In the genomic region with DNA sequence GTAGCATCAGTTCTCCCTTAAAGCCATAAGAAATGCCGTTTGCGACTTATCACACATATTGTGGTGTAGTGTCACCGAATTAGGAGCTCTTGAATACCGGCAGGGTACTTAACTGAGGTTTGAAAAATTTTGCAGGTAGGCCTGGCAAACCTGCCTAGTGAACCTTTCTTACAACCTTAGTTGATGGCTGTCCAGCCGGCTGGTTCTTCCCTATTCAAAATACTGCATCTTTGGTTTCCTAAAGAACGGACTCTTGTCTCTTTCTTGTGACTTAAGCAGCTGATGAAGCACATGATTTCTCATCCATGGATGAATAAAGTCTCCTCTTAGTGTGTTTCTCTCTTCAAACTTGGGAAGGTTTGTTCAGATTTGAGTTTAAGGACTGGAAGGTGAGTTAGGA, we compare ENCODE assay signal across 9 cellular contexts. TPM values are rescaled to one million over a fixed set of nuclear protein-coding genes. Genes with fewer than 3 reads are reported as not detected.
DNase-seq lines count a peak whose midpoint lies in the region; ATAC-seq, FAIRE-seq and TF ChIP-seq lines count a peak whose summit lies in the region.
"Had no signal": no experiment of that assay in that cellular context is flagged by ENCODE, and none has a peak within 500 bp of the region (broad histone marks: within the 10 kb centered on the region; RNA-seq: fewer than 3 reads in every experiment).

No MANE protein-coding gene starts in this region.

- H3K9me3 ChIP-seq in astrocyte (ENCODE audit: insufficient read depth, low read depth, low read length) (no peaks in the 10 kb centered on the region), liver (ENCODE audit: control insufficient read depth in 4 of 4, low read length in 3 of 4) (no peaks in the 10 kb centered on the region), thymus (ENCODE audit: control insufficient read depth) (no peaks in the 10 kb centered on the region)

- H4K20me1 ChIP-seq in astrocyte (ENCODE audit: insufficient read depth, low read length) = peaks cover 63% of the 10 kb centered on the region

- H3K4me1 Mint-ChIP-seq in activated CD8-positive, alpha-beta memory T cell treated with anti-CD3 and anti-CD28 coated beads, Interleukin-2, amount 10 ng/mL, durations not matched to agents 7 days and 5 days = peaks cover 53% of the 10 kb centered on the region
- peaks cover 30% of the 10 kb centered on the region for H3K4me1 Mint-ChIP-seq in astrocyte (ENCODE audit: low read depth, unreplicated experiment)

- peaks cover 28% of the 10 kb centered on the region for H3K36me3 Mint-ChIP-seq in activated CD8-positive, alpha-beta memory T cell treated with anti-CD3 and anti-CD28 coated beads, Interleukin-2, amount 10 ng/mL, durations not matched to agents 7 days and 5 days
- peaks cover 3% of the 10 kb centered on the region for H3K36me3 Mint-ChIP-seq in astrocyte (ENCODE audit: low read depth, unreplicated experiment)

- no peak overlapping the region for H2AFZ ChIP-seq in astrocyte (ENCODE audit: low read depth, low read length)

- H3K4me2 ChIP-seq in astrocyte (ENCODE audit: low read length) = peak overlapping the region; percentile 95

- H3K9ac ChIP-seq in astrocyte (ENCODE audit: low read length) = peak overlapping the region; percentile 99
- peak overlapping the region; percentile 79 to 90 for H3K9ac ChIP-seq in liver (ENCODE audit: low read depth in 1 of 2, low read length in 2 of 2)

- no peaks in the 10 kb centered on the region for H3K9me3 Mint-ChIP-seq in activated CD8-positive, alpha-beta memory T cell treated with anti-CD3 and anti-CD28 coated beads, Interleukin-2, amount 10 ng/mL, durations not matched to agents 7 days and 5 days (ENCODE audit: low read depth)
- no peaks in the 10 kb centered on the region for H3K9me3 Mint-ChIP-seq in astrocyte (ENCODE audit: unreplicated experiment)

- H3K4me1 ChIP-seq in astrocyte (ENCODE audit: insufficient read depth, low read length) = peaks cover 10% of the 10 kb centered on the region
- peaks cover 2 to 40% (median 33%) of the 10 kb centered on the region in 4 donors for H3K4me1 ChIP-seq in liver (ENCODE audit: control insufficient read depth in 4 of 4, insufficient read depth in 4 of 4, low read length in 3 of 4)
- peaks cover 8% of the 10 kb centered on the region for H3K4me1 ChIP-seq in thymus (ENCODE audit: control insufficient read depth, insufficient read depth, low read length)

- WGBS in liver = 29% methylated on average over 6 of the region's 6 CpGs
- 66% methylated on average over 6 of the region's 6 CpGs for WGBS in thymus

- H3K79me2 ChIP-seq in astrocyte (ENCODE audit: insufficient read depth, low read length) = peaks cover 71% of the 10 kb centered on the region

- FAIRE-seq in astrocyte (lab: Jason Lieb, UNC) (no peak), RCC 7860 (lab: Jason Lieb, UNC) (no peak)

- no peaks in the 10 kb centered on the region for H3K27me3 Mint-ChIP-seq in activated CD8-positive, alpha-beta memory T cell treated with anti-CD3 and anti-CD28 coated beads, Interleukin-2, amount 10 ng/mL, durations not matched to agents 7 days and 5 days
- H3K27me3 Mint-ChIP-seq in astrocyte (ENCODE audit: low read depth, unreplicated experiment) = no peaks in the 10 kb centered on the region

- H3K27ac Mint-ChIP-seq in activated CD8-positive, alpha-beta memory T cell treated with anti-CD3 and anti-CD28 coated beads, Interleukin-2, amount 10 ng/mL, durations not matched to agents 7 days and 5 days = peak overlapping the region; percentile 26
- H3K27ac Mint-ChIP-seq in astrocyte (ENCODE audit: unreplicated experiment) = peak overlapping the region; percentile 45

- CTCF ChIA-PET in activated CD8-positive, alpha-beta memory T cell treated with anti-CD3 and anti-CD28 coated beads, Interleukin-2, amount 10 ng/mL, durations not matched to agents 7 days and 5 days (lab: Charles Lee) = interaction anchor here (0.8 to 1.2 kb wide), 4 partner anchors 27 to 118 kb away, joined by 3 to 4 read pairs (median 3); no protein-coding TSS in a partner anchor

- ATAC-seq in activated CD8-positive, alpha-beta memory T cell treated with anti-CD3 and anti-CD28 coated beads, Interleukin-2, amount 10 ng/mL, durations not matched to agents 7 days and 5 days = no peak

- H3K4me3 ChIP-seq in astrocyte (ENCODE audit: insufficient read depth, low read depth, low read length) (peak overlapping the region; percentile 83), liver (ENCODE audit: low read depth in 1 of 3, low read length in 3 of 3) (peak overlapping the region; percentile 85 to 89 (median 88)), thymus (ENCODE audit: low read length) (peak overlapping the region; percentile 100)

- DNase-seq in activated CD8-positive, alpha-beta memory T cell treated with anti-CD3 and anti-CD28 coated beads, Interleukin-2, amount 10 ng/mL, durations not matched to agents 7 days and 5 days = no peak
- DNase-seq in activated CD8-positive, alpha-beta memory T cell treated with anti-CD3 and anti-CD28 coated beads, Interleukin-2, amount 50 U/mL, for 48 hours = no peak
- DNase-seq in astrocyte (ENCODE audit: low read depth) = no peak
- no peak for DNase-seq in GM03348 (ENCODE audit: low spot score)
- DNase-seq in RCC 7860 (ENCODE audit: low spot score) = no peak
- no peak for DNase-seq in NCI-H510A treated with DMSO at 0.1 percent for 48 hours (lab: John Stamatoyannopoulos, UW)
- DNase-seq: stimulated activated CD8-positive, alpha-beta memory T cell treated with anti-CD3 and anti-CD28 coated beads, Interleukin-4, amount 100 ng/mL, for 48 hours had no signal

- no peak for TF ChIP-seq RAD21 in liver (IDR thresholded peaks at IDR 0.05)

- H3K27ac ChIP-seq in astrocyte (ENCODE audit: low read depth, low read length) (peak overlapping the region; percentile 98), liver (ENCODE audit: low read depth in 1 of 2, low read length in 2 of 2) (peak overlapping the region; percentile 95 to 96), thymus (ENCODE audit: low read depth) (no peak overlapping the region)

- TF ChIP-seq CTCF in astrocyte (IDR thresholded peaks at IDR 0.05; ENCODE audit: insufficient read depth, low read depth, low read length) = no peak
- TF ChIP-seq CTCF in liver (IDR thresholded peaks at IDR 0.05; ENCODE audit: low read depth, low read length, missing input control) = no peak

- H3K27me3 ChIP-seq in astrocyte (ENCODE audit: insufficient read depth, low read length) (no peaks in the 10 kb centered on the region), liver (ENCODE audit: control insufficient read depth in 4 of 4, insufficient read depth in 4 of 4, low read length in 3 of 4) (no peaks in the 10 kb centered on the region), thymus (ENCODE audit: control insufficient read depth, insufficient read depth) (no peaks in the 10 kb centered on the region)

- H3K4me3 Mint-ChIP-seq in activated CD8-positive, alpha-beta memory T cell treated with anti-CD3 and anti-CD28 coated beads, Interleukin-2, amount 10 ng/mL, durations not matched to agents 7 days and 5 days = peak overlapping the region; percentile 82
- H3K4me3 Mint-ChIP-seq in astrocyte (ENCODE audit: unreplicated experiment) = peak overlapping the region; percentile 95

- H3K36me3 ChIP-seq in astrocyte (ENCODE audit: insufficient read depth, low read length) = no peaks in the 10 kb centered on the region
- H3K36me3 ChIP-seq in liver (ENCODE audit: control insufficient read depth in 4 of 4, insufficient read depth in 3 of 4, low read depth in 1 of 4, low read length in 3 of 4) = no peaks in the 10 kb centered on the region
- H3K36me3 ChIP-seq in thymus (ENCODE audit: control insufficient read depth, insufficient read depth) = peaks cover 4% of the 10 kb centered on the region

TF ChIP-seq in liver, 16 proteins besides CTCF, POLR2A, EP300 and RAD21:
- TF ChIP-seq, protein P1, sequence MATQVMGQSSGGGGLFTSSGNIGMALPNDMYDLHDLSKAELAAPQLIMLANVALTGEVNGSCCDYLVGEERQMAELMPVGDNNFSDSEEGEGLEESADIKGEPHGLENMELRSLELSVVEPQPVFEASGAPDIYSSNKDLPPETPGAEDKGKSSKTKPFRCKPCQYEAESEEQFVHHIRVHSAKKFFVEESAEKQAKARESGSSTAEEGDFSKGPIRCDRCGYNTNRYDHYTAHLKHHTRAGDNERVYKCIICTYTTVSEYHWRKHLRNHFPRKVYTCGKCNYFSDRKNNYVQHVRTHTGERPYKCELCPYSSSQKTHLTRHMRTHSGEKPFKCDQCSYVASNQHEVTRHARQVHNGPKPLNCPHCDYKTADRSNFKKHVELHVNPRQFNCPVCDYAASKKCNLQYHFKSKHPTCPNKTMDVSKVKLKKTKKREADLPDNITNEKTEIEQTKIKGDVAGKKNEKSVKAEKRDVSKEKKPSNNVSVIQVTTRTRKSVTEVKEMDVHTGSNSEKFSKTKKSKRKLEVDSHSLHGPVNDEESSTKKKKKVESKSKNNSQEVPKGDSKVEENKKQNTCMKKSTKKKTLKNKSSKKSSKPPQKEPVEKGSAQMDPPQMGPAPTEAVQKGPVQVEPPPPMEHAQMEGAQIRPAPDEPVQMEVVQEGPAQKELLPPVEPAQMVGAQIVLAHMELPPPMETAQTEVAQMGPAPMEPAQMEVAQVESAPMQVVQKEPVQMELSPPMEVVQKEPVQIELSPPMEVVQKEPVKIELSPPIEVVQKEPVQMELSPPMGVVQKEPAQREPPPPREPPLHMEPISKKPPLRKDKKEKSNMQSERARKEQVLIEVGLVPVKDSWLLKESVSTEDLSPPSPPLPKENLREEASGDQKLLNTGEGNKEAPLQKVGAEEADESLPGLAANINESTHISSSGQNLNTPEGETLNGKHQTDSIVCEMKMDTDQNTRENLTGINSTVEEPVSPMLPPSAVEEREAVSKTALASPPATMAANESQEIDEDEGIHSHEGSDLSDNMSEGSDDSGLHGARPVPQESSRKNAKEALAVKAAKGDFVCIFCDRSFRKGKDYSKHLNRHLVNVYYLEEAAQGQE (IDR thresholded peaks at IDR 0.05) = peak; percentile 82
- TF ChIP-seq, protein P2, sequence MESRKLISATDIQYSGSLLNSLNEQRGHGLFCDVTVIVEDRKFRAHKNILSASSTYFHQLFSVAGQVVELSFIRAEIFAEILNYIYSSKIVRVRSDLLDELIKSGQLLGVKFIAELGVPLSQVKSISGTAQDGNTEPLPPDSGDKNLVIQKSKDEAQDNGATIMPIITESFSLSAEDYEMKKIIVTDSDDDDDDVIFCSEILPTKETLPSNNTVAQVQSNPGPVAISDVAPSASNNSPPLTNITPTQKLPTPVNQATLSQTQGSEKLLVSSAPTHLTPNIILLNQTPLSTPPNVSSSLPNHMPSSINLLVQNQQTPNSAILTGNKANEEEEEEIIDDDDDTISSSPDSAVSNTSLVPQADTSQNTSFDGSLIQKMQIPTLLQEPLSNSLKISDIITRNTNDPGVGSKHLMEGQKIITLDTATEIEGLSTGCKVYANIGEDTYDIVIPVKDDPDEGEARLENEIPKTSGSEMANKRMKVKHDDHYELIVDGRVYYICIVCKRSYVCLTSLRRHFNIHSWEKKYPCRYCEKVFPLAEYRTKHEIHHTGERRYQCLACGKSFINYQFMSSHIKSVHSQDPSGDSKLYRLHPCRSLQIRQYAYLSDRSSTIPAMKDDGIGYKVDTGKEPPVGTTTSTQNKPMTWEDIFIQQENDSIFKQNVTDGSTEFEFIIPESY (IDR thresholded peaks at IDR 0.05) = no peak

RNA-seq across cellular contexts. Expression of a gene that starts 1.5 kb away (rescaled TPM):
- total RNA-seq in activated CD8-positive, alpha-beta memory T cell treated with anti-CD3 and anti-CD28 coated beads, Interleukin-2, amount 10 ng/mL, durations not matched to agents 7 days and 5 days = 100 to 1,000 TPM; 184 to 238 TPM
- total RNA-seq in astrocyte (305 and 319 TPM in 2 replicates), liver (10 to 100 TPM; 34.6 to 39.1 TPM)
- polyA plus RNA-seq in liver (10 to 100 TPM; 87.7 to 90.6 TPM), thymus (167 TPM)
